In genomic region chr2:98561902-98562695, GRCh38 we compare ENCODE assay signal across 20 cellular contexts. TPM values are rescaled to one million over a fixed set of nuclear protein-coding genes. Genes with fewer than 3 reads are reported as not detected.
A peak's percentile ranks its signal among the peaks of the same experiment; 100 is the strongest.
DNase-seq lines count a peak whose midpoint lies in the region; ATAC-seq and TF ChIP-seq lines count a peak whose summit lies in the region.
"Had no signal": no experiment of that assay in that cellular context is flagged by ENCODE, and none has a peak within 500 bp of the region (broad histone marks: within the 10 kb centered on the region; RNA-seq: fewer than 3 reads in every experiment).

No MANE protein-coding gene starts in this region.

- H3K27me3 ChIP-seq in esophagus muscularis mucosa (no peaks in the 10 kb centered on the region), thoracic aorta (replicated peaks; ENCODE audit: insufficient read depth) (no peaks in the 10 kb centered on the region)
- no peaks in the 10 kb centered on the region for H3K27me3 ChIP-seq in CD8-positive, alpha-beta T cell (ENCODE audit: insufficient read depth, low read length)

- no peak for ATAC-seq in naive thymus-derived CD8-positive, alpha-beta T cell
- ATAC-seq in thoracic aorta (ENCODE audit: insufficient number of reproducible peaks, low FRiP score, low read depth) (no peak), GM21528 (IDR thresholded peaks at IDR 0.05; ENCODE audit: low FRiP score, unreplicated experiment) (no peak)
- ATAC-seq in CD8-positive, alpha-beta T cell = no peak
- ATAC-seq: left colon, Panc1 had no signal

- H3K4me1 Mint-ChIP-seq in naive thymus-derived CD8-positive, alpha-beta T cell = peaks cover 17 to 34% (median 30%) of the 10 kb centered on the region in 4 donors
- peaks cover 25% of the 10 kb centered on the region for H3K4me1 Mint-ChIP-seq in CD8-positive, alpha-beta T cell (ENCODE audit: low read depth)

- H3K27ac Mint-ChIP-seq in naive thymus-derived CD8-positive, alpha-beta T cell = peak overlapping the region in 6 of 10 donors; percentile 5 to 70 (median 29)
- H3K27ac Mint-ChIP-seq in CD8-positive, alpha-beta T cell = no peak overlapping the region
- H3K27ac Mint-ChIP-seq: stimulated activated naive B cell treated with anti-CD40 and anti-IgM and Interleukin-4, amounts not matched to agents 10 μg/mL and 1 μg/mL and 100 μg/mL, for 72 hours had no signal

- 43% methylated on average over 13 of the region's 13 CpGs for WGBS in esophagus muscularis mucosa

- no peaks in the 10 kb centered on the region for H3K27me3 Mint-ChIP-seq in naive thymus-derived CD8-positive, alpha-beta T cell
- no peaks in the 10 kb centered on the region for H3K27me3 Mint-ChIP-seq in CD8-positive, alpha-beta T cell (ENCODE audit: low read depth)
- H3K27me3 Mint-ChIP-seq: activated naive CD4-positive, alpha-beta T cell treated with anti-CD3 and anti-CD28 coated beads, Interleukin-2, amount 50 U/mL, for 24 hours; stimulated activated naive B cell treated with anti-CD40 and anti-IgM and Interleukin-4, amounts not matched to agents 10 μg/mL and 1 μg/mL and 100 μg/mL, for 72 hours had no signal

- POLR2A ChIA-PET in naive thymus-derived CD8-positive, alpha-beta T cell (lab: Charles Lee) = interaction anchor here (0.8 kb wide), 1 partner anchor 8 kb away, joined by 3 read pairs; no protein-coding TSS in a partner anchor
- POLR2A ChIA-PET in CD8-positive, alpha-beta T cell (lab: Charles Lee) = interaction anchor here (0.6 kb wide), 1 partner anchor 852 kb away, joined by 3 read pairs; no protein-coding TSS in a partner anchor

- CTCF ChIA-PET in CD8-positive, alpha-beta T cell (lab: Charles Lee) = interaction anchor here (0.9 to 5.0 kb wide), 4 partner anchors 7 to 149 kb away, joined by 3 to 29 read pairs (median 4); no protein-coding TSS in a partner anchor

- H3K9me3 ChIP-seq in esophagus muscularis mucosa = no peaks in the 10 kb centered on the region
- no peaks in the 10 kb centered on the region for H3K9me3 ChIP-seq in thoracic aorta
- H3K9me3 ChIP-seq in CD8-positive, alpha-beta T cell (ENCODE audit: low read length) = no peaks in the 10 kb centered on the region

- H3K4me1 ChIP-seq in esophagus muscularis mucosa (peaks cover 43 to 50% (median 45%) of the 10 kb centered on the region in 4 donors), thoracic aorta (ENCODE audit: control insufficient read depth in 1 of 2, low read depth in 2 of 2) (peaks cover 9 to 33% of the 10 kb centered on the region in 2 donors)
- no peaks in the 10 kb centered on the region for H3K4me1 ChIP-seq in CD8-positive, alpha-beta T cell (ENCODE audit: insufficient read depth, low read length)

- TF ChIP-seq EP300 in esophagus muscularis mucosa (IDR thresholded peaks at IDR 0.05) = no peak

- H3K36me3 ChIP-seq in esophagus muscularis mucosa (peaks cover 33 to 55% (median 51%) of the 10 kb centered on the region in 4 donors), thoracic aorta (peaks cover 6% of the 10 kb centered on the region)
- peaks cover 67% of the 10 kb centered on the region for H3K36me3 ChIP-seq in CD8-positive, alpha-beta T cell (ENCODE audit: insufficient read depth, low read length)

- H3K36me3 Mint-ChIP-seq in naive thymus-derived CD8-positive, alpha-beta T cell = peaks cover 0 to 95% (median 13%) of the 10 kb centered on the region in 3 donors
- peaks cover 89% of the 10 kb centered on the region for H3K36me3 Mint-ChIP-seq in CD8-positive, alpha-beta T cell

- no peaks in the 10 kb centered on the region for H3K9me3 Mint-ChIP-seq in naive thymus-derived CD8-positive, alpha-beta T cell
- H3K9me3 Mint-ChIP-seq in CD8-positive, alpha-beta T cell = no peaks in the 10 kb centered on the region
- H3K9me3 Mint-ChIP-seq: activated naive CD4-positive, alpha-beta T cell treated with anti-CD3 and anti-CD28 coated beads, Interleukin-2, amount 50 U/mL, for 24 hours; stimulated activated naive B cell treated with anti-CD40 and anti-IgM and Interleukin-4, amounts not matched to agents 10 μg/mL and 1 μg/mL and 100 μg/mL, for 72 hours had no signal

- no peak overlapping the region for H3K4me3 ChIP-seq in esophagus muscularis mucosa
- H3K4me3 ChIP-seq in thoracic aorta = no peak overlapping the region
- no peak overlapping the region for H3K4me3 ChIP-seq in CD8-positive, alpha-beta T cell (ENCODE audit: low read depth, low read length)

- H3K4me3 Mint-ChIP-seq in naive thymus-derived CD8-positive, alpha-beta T cell = no peak overlapping the region
- no peak overlapping the region for H3K4me3 Mint-ChIP-seq in CD8-positive, alpha-beta T cell
- H3K4me3 Mint-ChIP-seq: activated naive CD4-positive, alpha-beta T cell treated with anti-CD3 and anti-CD28 coated beads, Interleukin-2, amount 50 U/mL, for 24 hours; stimulated activated naive B cell treated with anti-CD40 and anti-IgM and Interleukin-4, amounts not matched to agents 10 μg/mL and 1 μg/mL and 100 μg/mL, for 72 hours had no signal

- no peak for TF ChIP-seq CTCF in esophagus muscularis mucosa (IDR thresholded peaks at IDR 0.05)
- TF ChIP-seq CTCF in thoracic aorta (IDR thresholded peaks at IDR 0.05) = no peak
- TF ChIP-seq CTCF in CD8-positive, alpha-beta T cell (IDR thresholded peaks at IDR 0.05) = no peak

- H3K27ac ChIP-seq in esophagus muscularis mucosa (replicated peaks in 1 of 4) (peak overlapping the region; percentile 73 to 85 (median 78)), thoracic aorta (peak overlapping the region; percentile 72 to 84)
- H3K27ac ChIP-seq in CD8-positive, alpha-beta T cell (ENCODE audit: low read depth, low read length) = no peak overlapping the region
- H3K27ac ChIP-seq: C4-2B, parathyroid adenoma had no signal

- intact Hi-C loops in esophagus muscularis mucosa (cut with DNase I) = loop anchor here (10.0 kb wide), 1 partner anchor 117 kb away; the partner anchor contains the start of gene INPP4A
- intact Hi-C loops in CD8-positive, alpha-beta T cell (cut with DNase I, micrococcal nuclease) = no loop called here

- DNase-seq in activated effector memory CD4-positive, alpha-beta T cell treated with anti-CD3 and anti-CD28 coated beads, Interleukin-2, amount 50 U/mL, for 16 hours = peak; percentile 34
- no peak for DNase-seq in activated effector memory CD4-positive, alpha-beta T cell treated with Interleukin-2 at 50 U/mL for 16 hours
- no peak for DNase-seq in esophagus muscularis mucosa (ENCODE audit: extremely low spot score)
- DNase-seq in naive thymus-derived CD8-positive, alpha-beta T cell = no peak
- DNase-seq in thoracic aorta (ENCODE audit: low spot score) = no peak
- no peak for DNase-seq in NCI-H526 treated with DMSO at 0.1 percent for 48 hours (lab: John Stamatoyannopoulos, UW)
- DNase-seq in CD8-positive, alpha-beta T cell = no peak
- DNase-seq: activated CD4-positive, alpha-beta T cell treated with anti-CD3 and anti-CD28 coated beads for 48 hours; DMS53; H7; KG1; left colon; NCI-H1092 treated with DMSO at 0.1 percent for 48 hours; NCI-H774; stimulated activated naive B cell treated with anti-CD40 and anti-IgM and Interleukin-4, amounts not matched to agents 10 μg/mL and 1 μg/mL and 100 μg/mL, for 72 hours had no signal

- TF ChIP-seq POLR2A in esophagus muscularis mucosa (IDR thresholded peaks at IDR 0.05; ENCODE audit: low read depth) = no peak

RNA-seq across cellular contexts. Expression of gene COA5, which starts 46.2 kb away (rescaled TPM):
- total RNA-seq in esophagus muscularis mucosa (10 to 100 TPM; 28.3 to 48.2 (median 31.7) TPM), thoracic aorta (10 to 100 TPM; 29.8 to 37.5 TPM)
- 10 to 100 TPM; 44.9 to 48.6 TPM for total RNA-seq in naive thymus-derived CD8-positive, alpha-beta T cell
- polyA plus RNA-seq in naive thymus-derived CD8-positive, alpha-beta T cell = 10 to 100 TPM; 29.8 to 43.8 (median 42.4) TPM
- total RNA-seq in CD8-positive, alpha-beta T cell = 10 to 100 TPM; 19.7 to 24.1 TPM

RNA-seq across cellular contexts. Expression of gene UNC50, which starts 46.3 kb away (rescaled TPM):
- 10 to 100 TPM; 34.0 to 51.4 (median 40.7) TPM for total RNA-seq in esophagus muscularis mucosa
- total RNA-seq in naive thymus-derived CD8-positive, alpha-beta T cell = 10 to 100 TPM; 41.3 to 45.1 TPM
- polyA plus RNA-seq in naive thymus-derived CD8-positive, alpha-beta T cell = 10 to 100 TPM; 32.1 to 41.7 (median 36.3) TPM
- 10 to 100 TPM; 32.6 to 38.2 TPM for total RNA-seq in thoracic aorta
- total RNA-seq in CD8-positive, alpha-beta T cell = 10 to 100 TPM; 12.5 to 14.4 TPM
